Comparison of ENCODE assay signal across 2 cellular contexts in genomic region chr15:68977426-68977825, GRCh38. TPM values are rescaled to one million over a fixed set of nuclear protein-coding genes. Genes with fewer than 3 reads are reported as not detected.
"Had no signal": no experiment of that assay in that cellular context is flagged by ENCODE, and none has a peak within 500 bp of the region (broad histone marks: within the 10 kb centered on the region; RNA-seq: fewer than 3 reads in every experiment).

No MANE protein-coding gene starts in this region.

RNA-seq across cellular contexts. Expression of gene NOX5, which starts 37.1 kb away (rescaled TPM):
- total RNA-seq: G401, GM12878 had no signal
- polyA plus RNA-seq: GM12878 had no signal

RNA-seq across cellular contexts. Expression of gene SPESP1, which starts 47.1 kb away (rescaled TPM):
- total RNA-seq: GM12878 had no signal
- polyA plus RNA-seq: GM12878 had no signal
